In genomic region chr1:202957733-202958543, GRCh38 we compare ENCODE assay signal across 1 cellular context.
TF ChIP-seq lines count a peak whose summit lies in the region.

A gene with protein sequence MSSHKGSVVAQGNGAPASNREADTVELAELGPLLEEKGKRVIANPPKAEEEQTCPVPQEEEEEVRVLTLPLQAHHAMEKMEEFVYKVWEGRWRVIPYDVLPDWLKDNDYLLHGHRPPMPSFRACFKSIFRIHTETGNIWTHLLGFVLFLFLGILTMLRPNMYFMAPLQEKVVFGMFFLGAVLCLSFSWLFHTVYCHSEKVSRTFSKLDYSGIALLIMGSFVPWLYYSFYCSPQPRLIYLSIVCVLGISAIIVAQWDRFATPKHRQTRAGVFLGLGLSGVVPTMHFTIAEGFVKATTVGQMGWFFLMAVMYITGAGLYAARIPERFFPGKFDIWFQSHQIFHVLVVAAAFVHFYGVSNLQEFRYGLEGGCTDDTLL (minus strand): TSS chr1:202958312. CDS start chr1:202951070, 7,242 bp downstream.

TF ChIP-seq in K562, 482 proteins besides CTCF, POLR2A, EP300 and RAD21 (continued from another document and continues in another):
- TF ChIP-seq, protein P1, sequence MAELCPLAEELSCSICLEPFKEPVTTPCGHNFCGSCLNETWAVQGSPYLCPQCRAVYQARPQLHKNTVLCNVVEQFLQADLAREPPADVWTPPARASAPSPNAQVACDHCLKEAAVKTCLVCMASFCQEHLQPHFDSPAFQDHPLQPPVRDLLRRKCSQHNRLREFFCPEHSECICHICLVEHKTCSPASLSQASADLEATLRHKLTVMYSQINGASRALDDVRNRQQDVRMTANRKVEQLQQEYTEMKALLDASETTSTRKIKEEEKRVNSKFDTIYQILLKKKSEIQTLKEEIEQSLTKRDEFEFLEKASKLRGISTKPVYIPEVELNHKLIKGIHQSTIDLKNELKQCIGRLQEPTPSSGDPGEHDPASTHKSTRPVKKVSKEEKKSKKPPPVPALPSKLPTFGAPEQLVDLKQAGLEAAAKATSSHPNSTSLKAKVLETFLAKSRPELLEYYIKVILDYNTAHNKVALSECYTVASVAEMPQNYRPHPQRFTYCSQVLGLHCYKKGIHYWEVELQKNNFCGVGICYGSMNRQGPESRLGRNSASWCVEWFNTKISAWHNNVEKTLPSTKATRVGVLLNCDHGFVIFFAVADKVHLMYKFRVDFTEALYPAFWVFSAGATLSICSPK (IDR thresholded peaks at IDR 0.05; ENCODE audit: borderline replicate concordance) = no peak
- TF ChIP-seq NR2C2 (CRISPR knock-in tag; IDR thresholded peaks at IDR 0.05) (0 out of 2 replicates have a peak, but pooled peaks have one; percentile 24), NR2C2 (tag; IDR thresholded peaks at IDR 0.05) (peak; percentile 87), ZNF668 (CRISPR knock-in tag; IDR thresholded peaks at IDR 0.05) (0 out of 2 replicates have a peak, but pooled peaks have one; percentile 51), PHF8 (IDR thresholded peaks at IDR 0.05; ENCODE audit: borderline replicate concordance, low read length) (peak; percentile 92), NRF1 (conservative IDR thresholded peaks at IDR 0.05 in 1 of 2, IDR thresholded peaks at IDR 0.05 in 1 of 2) (peak; percentile 48 to 58; a peak in 2 of 4 replicates), ZNF583 (CRISPR knock-in tag; IDR thresholded peaks at IDR 0.05) (no peak), ARHGAP35 (IDR thresholded peaks at IDR 0.05; ENCODE audit: partially characterized antibody) (no peak), NCOA2 (IDR thresholded peaks at IDR 0.05; ENCODE audit: partially characterized antibody in 2 of 2) (no peak), NFATC3 (IDR thresholded peaks at IDR 0.05) (no peak), TEAD4 (IDR thresholded peaks at IDR 0.05; ENCODE audit: low read length) (no peak), TEAD4 (CRISPR knock-in tag; IDR thresholded peaks at IDR 0.05; ENCODE audit: borderline replicate concordance) (peak; percentile 16; the same call in 1 of the 2 replicates), KDM2B (CRISPR knock-in tag; IDR thresholded peaks at IDR 0.05) (peak; percentile 47; the same call in 1 of the 2 replicates), PHF20 (IDR thresholded peaks at IDR 0.05; ENCODE audit: partially characterized antibody) (peak; percentile 64), ARID4B (CRISPR knock-in tag; IDR thresholded peaks at IDR 0.05) (peak; percentile 69; the same call in 1 of the 2 replicates), HNRNPLL (IDR thresholded peaks at IDR 0.05; ENCODE audit: low read depth, low read length, poor library complexity, severe bottlenecking) (peak; percentile 43), ZNF57 (CRISPR knock-in tag; IDR thresholded peaks at IDR 0.05) (no peak), C11orf30 (IDR thresholded peaks at IDR 0.05; ENCODE audit: low read depth) (peak; percentile 72), PRDM10 (IDR thresholded peaks at IDR 0.05; ENCODE audit: partially characterized antibody) (no peak), HMG20A (CRISPR knock-in tag; conservative IDR thresholded peaks at IDR 0.05) (no peak), KLF16 (IDR thresholded peaks at IDR 0.05) (no peak), HDAC1 (IDR thresholded peaks at IDR 0.05) (peak in 1 of 2 experiments; percentile 74; a peak in 2 of 4 replicates), MNT (conservative IDR thresholded peaks at IDR 0.05) (peak; percentile 17 to 65; a peak in 3 of 4 replicates), ESRRA (IDR thresholded peaks at IDR 0.05; ENCODE audit: borderline replicate concordance, low read depth) (peak; percentile 35; the same call in 1 of the 2 replicates), HDAC2 (IDR thresholded peaks at IDR 0.05) (no peak), E2F1 (CRISPR knock-in tag; IDR thresholded peaks at IDR 0.05) (peak; percentile 56; the same call in 1 of the 2 replicates), GABPA (tag; conservative IDR thresholded peaks at IDR 0.05; ENCODE audit: low read depth) (peak; percentile 94), EHMT2 (IDR thresholded peaks at IDR 0.05) (no peak)
- TF ChIP-seq, protein P2, sequence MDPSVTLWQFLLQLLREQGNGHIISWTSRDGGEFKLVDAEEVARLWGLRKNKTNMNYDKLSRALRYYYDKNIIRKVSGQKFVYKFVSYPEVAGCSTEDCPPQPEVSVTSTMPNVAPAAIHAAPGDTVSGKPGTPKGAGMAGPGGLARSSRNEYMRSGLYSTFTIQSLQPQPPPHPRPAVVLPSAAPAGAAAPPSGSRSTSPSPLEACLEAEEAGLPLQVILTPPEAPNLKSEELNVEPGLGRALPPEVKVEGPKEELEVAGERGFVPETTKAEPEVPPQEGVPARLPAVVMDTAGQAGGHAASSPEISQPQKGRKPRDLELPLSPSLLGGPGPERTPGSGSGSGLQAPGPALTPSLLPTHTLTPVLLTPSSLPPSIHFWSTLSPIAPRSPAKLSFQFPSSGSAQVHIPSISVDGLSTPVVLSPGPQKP (CRISPR knock-in tag; IDR thresholded peaks at IDR 0.05) = no peak
- TF ChIP-seq, protein P3, sequence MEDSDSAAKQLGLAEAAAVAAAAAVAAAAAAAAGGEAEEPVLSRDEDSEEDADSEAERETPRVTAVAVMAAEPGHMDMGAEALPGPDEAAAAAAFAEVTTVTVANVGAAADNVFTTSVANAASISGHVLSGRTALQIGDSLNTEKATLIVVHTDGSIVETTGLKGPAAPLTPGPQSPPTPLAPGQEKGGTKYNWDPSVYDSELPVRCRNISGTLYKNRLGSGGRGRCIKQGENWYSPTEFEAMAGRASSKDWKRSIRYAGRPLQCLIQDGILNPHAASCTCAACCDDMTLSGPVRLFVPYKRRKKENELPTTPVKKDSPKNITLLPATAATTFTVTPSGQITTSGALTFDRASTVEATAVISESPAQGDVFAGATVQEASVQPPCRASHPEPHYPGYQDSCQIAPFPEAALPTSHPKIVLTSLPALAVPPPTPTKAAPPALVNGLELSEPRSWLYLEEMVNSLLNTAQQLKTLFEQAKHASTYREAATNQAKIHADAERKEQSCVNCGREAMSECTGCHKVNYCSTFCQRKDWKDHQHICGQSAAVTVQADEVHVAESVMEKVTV (CRISPR knock-in tag; IDR thresholded peaks at IDR 0.05) = no peak
- TF ChIP-seq, protein P4, sequence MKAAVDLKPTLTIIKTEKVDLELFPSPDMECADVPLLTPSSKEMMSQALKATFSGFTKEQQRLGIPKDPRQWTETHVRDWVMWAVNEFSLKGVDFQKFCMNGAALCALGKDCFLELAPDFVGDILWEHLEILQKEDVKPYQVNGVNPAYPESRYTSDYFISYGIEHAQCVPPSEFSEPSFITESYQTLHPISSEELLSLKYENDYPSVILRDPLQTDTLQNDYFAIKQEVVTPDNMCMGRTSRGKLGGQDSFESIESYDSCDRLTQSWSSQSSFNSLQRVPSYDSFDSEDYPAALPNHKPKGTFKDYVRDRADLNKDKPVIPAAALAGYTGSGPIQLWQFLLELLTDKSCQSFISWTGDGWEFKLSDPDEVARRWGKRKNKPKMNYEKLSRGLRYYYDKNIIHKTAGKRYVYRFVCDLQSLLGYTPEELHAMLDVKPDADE (conservative IDR thresholded peaks at IDR 0.05; ENCODE audit: control insufficient read depth, low read depth, low read length) = peak; percentile 81
- TF ChIP-seq, protein P5, sequence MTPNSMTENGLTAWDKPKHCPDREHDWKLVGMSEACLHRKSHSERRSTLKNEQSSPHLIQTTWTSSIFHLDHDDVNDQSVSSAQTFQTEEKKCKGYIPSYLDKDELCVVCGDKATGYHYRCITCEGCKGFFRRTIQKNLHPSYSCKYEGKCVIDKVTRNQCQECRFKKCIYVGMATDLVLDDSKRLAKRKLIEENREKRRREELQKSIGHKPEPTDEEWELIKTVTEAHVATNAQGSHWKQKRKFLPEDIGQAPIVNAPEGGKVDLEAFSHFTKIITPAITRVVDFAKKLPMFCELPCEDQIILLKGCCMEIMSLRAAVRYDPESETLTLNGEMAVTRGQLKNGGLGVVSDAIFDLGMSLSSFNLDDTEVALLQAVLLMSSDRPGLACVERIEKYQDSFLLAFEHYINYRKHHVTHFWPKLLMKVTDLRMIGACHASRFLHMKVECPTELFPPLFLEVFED (CRISPR knock-in tag; conservative IDR thresholded peaks at IDR 0.05) = no peak
- TF ChIP-seq, protein P6, sequence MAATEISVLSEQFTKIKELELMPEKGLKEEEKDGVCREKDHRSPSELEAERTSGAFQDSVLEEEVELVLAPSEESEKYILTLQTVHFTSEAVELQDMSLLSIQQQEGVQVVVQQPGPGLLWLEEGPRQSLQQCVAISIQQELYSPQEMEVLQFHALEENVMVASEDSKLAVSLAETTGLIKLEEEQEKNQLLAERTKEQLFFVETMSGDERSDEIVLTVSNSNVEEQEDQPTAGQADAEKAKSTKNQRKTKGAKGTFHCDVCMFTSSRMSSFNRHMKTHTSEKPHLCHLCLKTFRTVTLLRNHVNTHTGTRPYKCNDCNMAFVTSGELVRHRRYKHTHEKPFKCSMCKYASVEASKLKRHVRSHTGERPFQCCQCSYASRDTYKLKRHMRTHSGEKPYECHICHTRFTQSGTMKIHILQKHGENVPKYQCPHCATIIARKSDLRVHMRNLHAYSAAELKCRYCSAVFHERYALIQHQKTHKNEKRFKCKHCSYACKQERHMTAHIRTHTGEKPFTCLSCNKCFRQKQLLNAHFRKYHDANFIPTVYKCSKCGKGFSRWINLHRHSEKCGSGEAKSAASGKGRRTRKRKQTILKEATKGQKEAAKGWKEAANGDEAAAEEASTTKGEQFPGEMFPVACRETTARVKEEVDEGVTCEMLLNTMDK (IDR thresholded peaks at IDR 0.05; ENCODE audit: borderline replicate concordance, insufficient read depth, low read depth, low read length, poor library complexity, severe bottlenecking) = peak; percentile 53
